8 cellular contexts compared by ENCODE assay signal in the genomic region with DNA sequence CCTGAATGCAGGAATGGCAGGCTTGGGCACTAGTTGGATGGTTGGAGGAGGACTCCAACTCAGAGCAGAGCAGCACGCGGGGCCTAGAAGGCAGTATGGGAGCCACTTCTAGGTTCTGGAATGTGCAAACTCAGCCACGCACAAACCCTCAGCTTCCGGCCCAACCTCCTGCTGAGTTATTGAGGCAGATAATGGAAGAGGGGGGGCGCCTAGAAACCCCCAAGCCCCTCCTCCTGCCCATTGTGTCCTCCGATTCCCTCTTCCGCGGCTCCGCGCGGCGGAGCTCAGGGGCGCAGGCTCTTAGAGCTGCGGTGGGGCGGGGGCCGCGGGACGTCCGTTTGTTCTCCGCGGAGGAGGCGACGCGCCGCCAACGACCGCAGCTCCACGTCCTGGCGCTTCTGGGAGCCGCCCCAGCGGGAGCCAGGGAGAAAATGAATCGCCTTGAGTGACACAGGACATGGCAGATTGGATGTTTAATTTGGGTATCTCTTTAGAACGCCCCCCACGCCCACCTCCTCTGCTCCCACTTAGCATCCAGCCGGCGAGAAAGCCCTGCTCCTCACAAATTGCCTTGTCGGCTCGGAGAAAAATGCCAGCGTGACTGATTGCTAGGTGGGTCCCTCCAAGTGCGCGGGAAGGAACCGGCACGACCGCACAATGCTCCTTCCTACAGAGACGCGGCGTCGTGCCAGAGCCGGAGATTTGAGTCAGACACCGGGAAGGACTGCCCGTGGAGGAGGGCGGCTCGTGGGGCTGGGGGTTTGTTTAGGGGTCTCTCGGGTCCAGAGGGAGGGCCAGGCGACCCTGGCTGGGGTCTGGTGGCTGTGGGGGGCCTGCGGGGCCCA.
A peak's percentile ranks its signal among the peaks of the same experiment; 100 is the strongest.
DNase-seq lines count a peak whose midpoint lies in the region; ATAC-seq and TF ChIP-seq lines count a peak whose summit lies in the region.

No MANE protein-coding gene starts in this region.

- H3K4me3 Mint-ChIP-seq in brain = peak overlapping the region; percentile 87 to 88 (median 88)

- H3K9me3 Mint-ChIP-seq in brain = peaks cover 0 to 7% (median 4%) of the 10 kb centered on the region in 5 experiments

- H3K27ac Mint-ChIP-seq in brain = peak overlapping the region; percentile 35 to 96 (median 89)

- H3K4me3 ChIP-seq in iPS-18c (ENCODE audit: insufficient read depth, low read depth, low read length) (peak overlapping the region; percentile 60), sigmoid colon (peak overlapping the region; percentile 19 to 51 (median 42))

- H3K27me3 ChIP-seq in sigmoid colon = peaks cover 0 to 30% (median 7%) of the 10 kb centered on the region in 3 donors

- H3K27ac ChIP-seq in sigmoid colon = no peak overlapping the region

- H3K4me1 Mint-ChIP-seq in brain = peaks cover 34% of the 10 kb centered on the region

- H3K36me3 Mint-ChIP-seq in brain = no peaks in the 10 kb centered on the region

- TF ChIP-seq POLR2A in sigmoid colon (IDR thresholded peaks at IDR 0.05) = no peak

- TF ChIP-seq EP300 in sigmoid colon (IDR thresholded peaks at IDR 0.05) = no peak

- intact Hi-C loops in Right ventricle myocardium inferior (cut with DNase I) = no loop called here
- intact Hi-C loops in cardiac septum (cut with DNase I) = no loop called here
- intact Hi-C loops in sigmoid colon (cut with DNase I) = no loop called here

- peak; percentile 80 for DNase-seq in Right ventricle myocardium inferior (ENCODE audit: missing footprints)
- no peak for DNase-seq in cardiac septum (ENCODE audit: low spot score)
- DNase-seq in NCI-H82 (lab: John Stamatoyannopoulos, UW) = peak; percentile 70
- peak; percentile 68 for DNase-seq in sigmoid colon
- no peak for DNase-seq in activated CD4-positive, CD25-positive, alpha-beta regulatory T cell (lab: John Stamatoyannopoulos, UW)
- no peak for DNase-seq in activated CD4-positive, CD25-positive, alpha-beta regulatory T cell treated with anti-CD3 and anti-CD28 coated beads, Interleukin-2, amount 50 U/mL, for 72 hours

- no peaks in the 10 kb centered on the region for H3K36me3 ChIP-seq in sigmoid colon

- H3K9me3 ChIP-seq in iPS-18c (ENCODE audit: control insufficient read depth, insufficient read depth, low read length) (peaks cover 2% of the 10 kb centered on the region), sigmoid colon (no peaks in the 10 kb centered on the region)

- H3K27me3 Mint-ChIP-seq in brain = peaks cover 11% of the 10 kb centered on the region

- ATAC-seq in Right ventricle myocardium inferior = peak; percentile 31

- no peak for TF ChIP-seq CTCF in brain (conservative IDR thresholded peaks at IDR 0.05)
- TF ChIP-seq CTCF in sigmoid colon (IDR thresholded peaks at IDR 0.05) = no peak

- WGBS in sigmoid colon, 2 donors = 1% methylated on average over 56 of the region's 56 CpGs

- H3K4me1 ChIP-seq in sigmoid colon = peaks cover 0 to 19% (median 15%) of the 10 kb centered on the region in 4 donors

Comparison
In these comparisons a context has a peak if more than half of its experiments do, and no peak if none do; other contexts are left out.
1. DNase-seq: peak in Right ventricle myocardium inferior (single experiment), NCI-H82 (single experiment) and sigmoid colon (single experiment); none in cardiac septum (single experiment), activated CD4-positive, CD25-positive, alpha-beta regulatory T cell (0 of 4) and activated CD4-positive, CD25-positive, alpha-beta regulatory T cell treated with anti-CD3 and anti-CD28 coated beads, Interleukin-2, amount 50 U/mL, for 72 hours (single experiment).